In the genomic region with DNA sequence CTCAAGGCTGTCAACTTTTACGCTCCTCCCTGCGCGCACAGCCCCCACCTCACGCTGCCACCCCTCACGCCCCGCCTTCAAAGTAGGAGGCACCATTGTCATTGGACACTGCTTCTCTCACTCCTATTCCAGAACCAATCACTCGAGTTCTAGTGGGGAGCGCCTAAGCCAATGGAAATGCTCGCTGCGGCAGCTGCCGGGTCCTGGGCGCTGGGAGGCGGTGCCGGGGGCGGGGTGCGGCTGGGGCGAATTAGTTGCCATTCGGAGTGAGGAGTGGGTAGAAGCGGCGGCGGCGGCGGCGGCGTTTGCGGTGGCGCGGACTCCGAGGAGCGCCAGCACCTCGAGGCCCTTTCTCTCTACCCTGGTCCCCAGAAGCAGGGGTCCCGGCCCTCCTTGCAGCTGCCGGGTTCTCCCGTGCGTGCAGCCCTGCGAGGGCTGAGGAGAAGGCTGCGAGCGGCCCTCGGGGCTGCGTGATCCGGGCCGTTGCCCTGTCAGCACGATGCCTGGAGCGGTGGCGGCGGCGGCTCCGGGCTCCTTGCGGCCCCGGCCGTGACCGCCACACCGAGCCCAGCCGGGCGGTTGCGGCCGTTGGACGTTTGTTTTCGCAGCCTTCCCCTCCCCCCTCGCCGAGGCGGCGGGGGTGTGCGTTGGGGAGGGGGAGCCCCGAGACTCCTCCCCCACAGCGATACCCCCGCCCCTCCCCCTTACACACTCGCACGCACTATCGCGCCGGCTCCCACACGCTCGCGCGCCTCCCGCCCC, we compare ENCODE assay signal across 7 cellular contexts.
DNase-seq lines count a peak whose midpoint lies in the region; ATAC-seq lines count a peak whose summit lies in the region.

A gene (plus strand): TSS at position 253 of the 762 bp plus-strand sequence. CDS start 555 bp downstream, outside the sequence.

- DNase-seq in NCI-H2081 (lab: John Stamatoyannopoulos, UW) (peak; percentile 99), T1000 (lab: John Stamatoyannopoulos, UW) (peak; percentile 90), astrocyte of the hippocampus (ENCODE audit: low read depth, low spot score) (peak; percentile 98), hippocampal formation (lab: John Stamatoyannopoulos, UW) (peak; percentile 98 to 99), retina (peak; percentile 97)

- peak; percentile 73 for ATAC-seq in GM18508 (IDR thresholded peaks at IDR 0.05; ENCODE audit: insufficient read depth, unreplicated experiment)
- ATAC-seq in HG03025 (IDR thresholded peaks at IDR 0.05; ENCODE audit: low FRiP score, unreplicated experiment) = peak; percentile 81

Comparison
In these comparisons a context has a peak if more than half of its experiments do, and no peak if none do; other contexts are left out.
1. Peak in every context shown above with its lines: DNase-seq and ATAC-seq.